Comparison of ENCODE assay signal across 1 cellular context in the genomic region with DNA sequence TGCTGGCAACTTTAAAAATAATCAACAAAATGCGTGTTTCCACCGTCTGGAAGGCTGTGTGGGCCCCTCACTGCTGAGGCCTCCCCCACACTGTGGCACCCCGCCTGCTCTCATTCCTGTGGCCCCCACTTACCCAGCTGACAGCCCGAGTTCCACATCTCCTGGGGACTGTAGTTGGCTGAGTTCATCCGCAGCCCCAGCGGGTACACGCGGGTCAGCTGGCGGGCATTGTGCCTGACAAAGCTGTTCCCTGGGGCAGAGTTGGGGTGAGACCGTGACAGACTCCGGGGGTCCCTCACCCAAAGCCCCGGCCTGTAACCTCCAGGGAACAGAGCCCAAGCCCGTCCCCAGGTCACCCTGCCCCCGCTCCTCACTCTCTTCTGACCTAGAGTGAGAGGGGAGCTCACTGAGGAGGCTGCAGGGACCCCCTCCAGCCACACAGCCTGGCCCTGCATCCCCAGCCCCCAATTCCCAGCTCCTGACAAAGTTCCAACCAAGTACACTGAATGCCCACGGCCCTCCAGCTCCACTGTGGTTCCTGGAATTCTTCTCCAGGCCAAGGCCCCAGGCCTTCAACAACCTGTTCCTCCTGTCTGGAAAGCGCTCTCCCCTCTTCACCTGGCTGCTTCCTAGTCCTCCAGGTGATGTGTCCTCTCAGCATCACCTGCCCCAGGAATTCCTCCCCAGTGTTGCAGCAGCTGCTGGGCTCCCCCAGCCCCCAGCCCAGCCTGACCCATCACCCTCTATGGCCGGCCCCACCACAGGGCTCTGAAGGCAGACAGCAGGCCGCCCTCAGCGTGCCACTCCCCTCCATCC.
TF ChIP-seq lines count a peak whose summit lies in the region.

No MANE protein-coding gene starts in this region.

TF ChIP-seq in WTC11, 78 proteins besides CTCF, POLR2A, EP300 and RAD21 (continued from another document):
- TF ChIP-seq, protein P1, sequence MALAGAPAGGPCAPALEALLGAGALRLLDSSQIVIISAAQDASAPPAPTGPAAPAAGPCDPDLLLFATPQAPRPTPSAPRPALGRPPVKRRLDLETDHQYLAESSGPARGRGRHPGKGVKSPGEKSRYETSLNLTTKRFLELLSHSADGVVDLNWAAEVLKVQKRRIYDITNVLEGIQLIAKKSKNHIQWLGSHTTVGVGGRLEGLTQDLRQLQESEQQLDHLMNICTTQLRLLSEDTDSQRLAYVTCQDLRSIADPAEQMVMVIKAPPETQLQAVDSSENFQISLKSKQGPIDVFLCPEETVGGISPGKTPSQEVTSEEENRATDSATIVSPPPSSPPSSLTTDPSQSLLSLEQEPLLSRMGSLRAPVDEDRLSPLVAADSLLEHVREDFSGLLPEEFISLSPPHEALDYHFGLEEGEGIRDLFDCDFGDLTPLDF (CRISPR knock-in tag; IDR thresholded peaks at IDR 0.05) = no peak
- no peak for TF ChIP-seq ZNF396 (CRISPR knock-in tag; IDR thresholded peaks at IDR 0.05; ENCODE audit: borderline replicate concordance)
- TF ChIP-seq, protein P2, sequence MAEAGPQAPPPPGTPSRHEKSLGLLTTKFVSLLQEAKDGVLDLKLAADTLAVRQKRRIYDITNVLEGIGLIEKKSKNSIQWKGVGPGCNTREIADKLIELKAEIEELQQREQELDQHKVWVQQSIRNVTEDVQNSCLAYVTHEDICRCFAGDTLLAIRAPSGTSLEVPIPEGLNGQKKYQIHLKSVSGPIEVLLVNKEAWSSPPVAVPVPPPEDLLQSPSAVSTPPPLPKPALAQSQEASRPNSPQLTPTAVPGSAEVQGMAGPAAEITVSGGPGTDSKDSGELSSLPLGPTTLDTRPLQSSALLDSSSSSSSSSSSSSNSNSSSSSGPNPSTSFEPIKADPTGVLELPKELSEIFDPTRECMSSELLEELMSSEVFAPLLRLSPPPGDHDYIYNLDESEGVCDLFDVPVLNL (CRISPR knock-in tag; IDR thresholded peaks at IDR 0.05; ENCODE audit: borderline replicate concordance, low read depth) = no peak
- TF ChIP-seq, protein P3, sequence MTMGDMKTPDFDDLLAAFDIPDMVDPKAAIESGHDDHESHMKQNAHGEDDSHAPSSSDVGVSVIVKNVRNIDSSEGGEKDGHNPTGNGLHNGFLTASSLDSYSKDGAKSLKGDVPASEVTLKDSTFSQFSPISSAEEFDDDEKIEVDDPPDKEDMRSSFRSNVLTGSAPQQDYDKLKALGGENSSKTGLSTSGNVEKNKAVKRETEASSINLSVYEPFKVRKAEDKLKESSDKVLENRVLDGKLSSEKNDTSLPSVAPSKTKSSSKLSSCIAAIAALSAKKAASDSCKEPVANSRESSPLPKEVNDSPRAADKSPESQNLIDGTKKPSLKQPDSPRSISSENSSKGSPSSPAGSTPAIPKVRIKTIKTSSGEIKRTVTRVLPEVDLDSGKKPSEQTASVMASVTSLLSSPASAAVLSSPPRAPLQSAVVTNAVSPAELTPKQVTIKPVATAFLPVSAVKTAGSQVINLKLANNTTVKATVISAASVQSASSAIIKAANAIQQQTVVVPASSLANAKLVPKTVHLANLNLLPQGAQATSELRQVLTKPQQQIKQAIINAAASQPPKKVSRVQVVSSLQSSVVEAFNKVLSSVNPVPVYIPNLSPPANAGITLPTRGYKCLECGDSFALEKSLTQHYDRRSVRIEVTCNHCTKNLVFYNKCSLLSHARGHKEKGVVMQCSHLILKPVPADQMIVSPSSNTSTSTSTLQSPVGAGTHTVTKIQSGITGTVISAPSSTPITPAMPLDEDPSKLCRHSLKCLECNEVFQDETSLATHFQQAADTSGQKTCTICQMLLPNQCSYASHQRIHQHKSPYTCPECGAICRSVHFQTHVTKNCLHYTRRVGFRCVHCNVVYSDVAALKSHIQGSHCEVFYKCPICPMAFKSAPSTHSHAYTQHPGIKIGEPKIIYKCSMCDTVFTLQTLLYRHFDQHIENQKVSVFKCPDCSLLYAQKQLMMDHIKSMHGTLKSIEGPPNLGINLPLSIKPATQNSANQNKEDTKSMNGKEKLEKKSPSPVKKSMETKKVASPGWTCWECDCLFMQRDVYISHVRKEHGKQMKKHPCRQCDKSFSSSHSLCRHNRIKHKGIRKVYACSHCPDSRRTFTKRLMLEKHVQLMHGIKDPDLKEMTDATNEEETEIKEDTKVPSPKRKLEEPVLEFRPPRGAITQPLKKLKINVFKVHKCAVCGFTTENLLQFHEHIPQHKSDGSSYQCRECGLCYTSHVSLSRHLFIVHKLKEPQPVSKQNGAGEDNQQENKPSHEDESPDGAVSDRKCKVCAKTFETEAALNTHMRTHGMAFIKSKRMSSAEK (CRISPR knock-in tag; IDR thresholded peaks at IDR 0.05; ENCODE audit: borderline replicate concordance) = no peak
- no peak for TF ChIP-seq NR1H2 (CRISPR knock-in tag; IDR thresholded peaks at IDR 0.05)
- TF ChIP-seq, protein P4, sequence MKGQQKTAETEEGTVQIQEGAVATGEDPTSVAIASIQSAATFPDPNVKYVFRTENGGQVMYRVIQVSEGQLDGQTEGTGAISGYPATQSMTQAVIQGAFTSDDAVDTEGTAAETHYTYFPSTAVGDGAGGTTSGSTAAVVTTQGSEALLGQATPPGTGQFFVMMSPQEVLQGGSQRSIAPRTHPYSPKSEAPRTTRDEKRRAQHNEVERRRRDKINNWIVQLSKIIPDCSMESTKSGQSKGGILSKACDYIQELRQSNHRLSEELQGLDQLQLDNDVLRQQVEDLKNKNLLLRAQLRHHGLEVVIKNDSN (CRISPR knock-in tag; IDR thresholded peaks at IDR 0.05) = no peak
- no peak for TF ChIP-seq ATF1 (CRISPR knock-in tag; IDR thresholded peaks at IDR 0.05)
- TF ChIP-seq OVOL2 (CRISPR knock-in tag; IDR thresholded peaks at IDR 0.05; ENCODE audit: borderline replicate concordance) = no peak
- no peak for TF ChIP-seq ZNF121 (CRISPR knock-in tag; IDR thresholded peaks at IDR 0.05)
- TF ChIP-seq, protein P5, sequence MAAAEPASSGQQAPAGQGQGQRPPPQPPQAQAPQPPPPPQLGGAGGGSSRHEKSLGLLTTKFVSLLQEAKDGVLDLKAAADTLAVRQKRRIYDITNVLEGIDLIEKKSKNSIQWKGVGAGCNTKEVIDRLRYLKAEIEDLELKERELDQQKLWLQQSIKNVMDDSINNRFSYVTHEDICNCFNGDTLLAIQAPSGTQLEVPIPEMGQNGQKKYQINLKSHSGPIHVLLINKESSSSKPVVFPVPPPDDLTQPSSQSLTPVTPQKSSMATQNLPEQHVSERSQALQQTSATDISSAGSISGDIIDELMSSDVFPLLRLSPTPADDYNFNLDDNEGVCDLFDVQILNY (CRISPR knock-in tag; IDR thresholded peaks at IDR 0.05) = no peak
- TF ChIP-seq, protein P6, sequence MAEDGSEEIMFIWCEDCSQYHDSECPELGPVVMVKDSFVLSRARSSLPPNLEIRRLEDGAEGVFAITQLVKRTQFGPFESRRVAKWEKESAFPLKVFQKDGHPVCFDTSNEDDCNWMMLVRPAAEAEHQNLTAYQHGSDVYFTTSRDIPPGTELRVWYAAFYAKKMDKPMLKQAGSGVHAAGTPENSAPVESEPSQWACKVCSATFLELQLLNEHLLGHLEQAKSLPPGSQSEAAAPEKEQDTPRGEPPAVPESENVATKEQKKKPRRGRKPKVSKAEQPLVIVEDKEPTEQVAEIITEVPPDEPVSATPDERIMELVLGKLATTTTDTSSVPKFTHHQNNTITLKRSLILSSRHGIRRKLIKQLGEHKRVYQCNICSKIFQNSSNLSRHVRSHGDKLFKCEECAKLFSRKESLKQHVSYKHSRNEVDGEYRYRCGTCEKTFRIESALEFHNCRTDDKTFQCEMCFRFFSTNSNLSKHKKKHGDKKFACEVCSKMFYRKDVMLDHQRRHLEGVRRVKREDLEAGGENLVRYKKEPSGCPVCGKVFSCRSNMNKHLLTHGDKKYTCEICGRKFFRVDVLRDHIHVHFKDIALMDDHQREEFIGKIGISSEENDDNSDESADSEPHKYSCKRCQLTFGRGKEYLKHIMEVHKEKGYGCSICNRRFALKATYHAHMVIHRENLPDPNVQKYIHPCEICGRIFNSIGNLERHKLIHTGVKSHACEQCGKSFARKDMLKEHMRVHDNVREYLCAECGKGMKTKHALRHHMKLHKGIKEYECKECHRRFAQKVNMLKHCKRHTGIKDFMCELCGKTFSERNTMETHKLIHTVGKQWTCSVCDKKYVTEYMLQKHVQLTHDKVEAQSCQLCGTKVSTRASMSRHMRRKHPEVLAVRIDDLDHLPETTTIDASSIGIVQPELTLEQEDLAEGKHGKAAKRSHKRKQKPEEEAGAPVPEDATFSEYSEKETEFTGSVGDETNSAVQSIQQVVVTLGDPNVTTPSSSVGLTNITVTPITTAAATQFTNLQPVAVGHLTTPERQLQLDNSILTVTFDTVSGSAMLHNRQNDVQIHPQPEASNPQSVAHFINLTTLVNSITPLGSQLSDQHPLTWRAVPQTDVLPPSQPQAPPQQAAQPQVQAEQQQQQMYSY (CRISPR knock-in tag; IDR thresholded peaks at IDR 0.05) = no peak
